ENCODE assay signal across 40 cellular contexts in the genomic region with DNA sequence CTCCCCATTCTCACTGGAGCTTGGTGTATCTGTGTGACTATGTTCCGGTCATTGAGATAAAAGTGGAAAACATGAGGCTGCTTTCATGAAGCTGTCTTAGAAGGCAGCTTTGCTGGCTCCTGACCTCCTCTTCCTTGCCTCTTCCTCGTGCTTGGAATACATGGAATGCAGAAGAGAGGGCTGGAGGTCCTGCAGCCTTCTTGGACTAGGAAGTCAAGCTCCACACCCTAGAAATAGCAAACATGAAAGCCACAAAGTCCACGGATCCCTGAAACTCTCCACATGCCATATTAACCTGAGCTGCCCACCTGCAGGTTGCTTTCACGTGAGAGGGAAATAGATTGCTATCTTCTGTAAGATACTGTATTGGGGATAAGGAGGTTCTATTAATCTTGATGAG. TPM values are rescaled to one million over a fixed set of nuclear protein-coding genes. Genes with fewer than 3 reads are reported as not detected.
"Had no signal": no experiment of that assay in that cellular context is flagged by ENCODE, and none has a peak within 500 bp of the region (broad histone marks: within the 10 kb centered on the region; RNA-seq: fewer than 3 reads in every experiment).

No MANE protein-coding gene starts in this region.

- H3K27ac Mint-ChIP-seq: activated B cell treated with CpG ODN at 0.5 μM for 24 hours; activated CD8-positive, alpha-beta T cell treated with anti-CD3 and anti-CD28 coated beads for 36 hours; activated naive CD4-positive, alpha-beta T cell treated with anti-CD3 and anti-CD28 coated beads for 36 hours; activated naive CD4-positive, alpha-beta T cell treated with anti-CD3 and anti-CD28 coated beads, Interleukin-2, amount 50 U/mL, for 24 hours; activated naive CD8-positive, alpha-beta T cell treated with anti-CD3 and anti-CD28 coated beads for 36 hours; activated naive CD8-positive, alpha-beta T cell treated with anti-CD3 and anti-CD28 coated beads, Interleukin-2, amount 50 U/mL, for 24 hours; activated T-helper 1 cell treated with anti-CD3 and anti-CD28 coated beads, Interleukin-12 subunit alpha, Interleukin-12 subunit beta, Interleukin-2, Interleukin-4 antibody, amounts not matched to agents 30 ng/mL and 10 ng/mL and 1 ng/mL, durations not matched to agents 14 hours and 24 hours and 36 hours; activated T-helper 2 cell treated with anti-CD3 and anti-CD28 coated beads, Interferon-gamma antibody, Interleukin-2, Interleukin-4, amounts not matched to agents 10 μg/mL and 5 μg/mL and 100 μg/mL, durations not matched to agents 14 hours and 24 hours and 36 hours; brain; dendritic cell treated with granulocyte-macrophage colony-stimulating factor and Interleukin-4, amounts not matched to agents 40 ng/mL and 50 ng/mL, for 4 days; effector memory CD8-positive, alpha-beta T cell; T-helper 17 cell; T-helper 2 cell treated with Interferon-gamma antibody and Interleukin-4, amounts not matched to agents 5 μg/mL and 100 μg/mL, for 36 hours had no signal

- H3K36me3 Mint-ChIP-seq: activated naive CD4-positive, alpha-beta T cell treated with anti-CD3 and anti-CD28 coated beads, Interleukin-2, amount 50 U/mL, for 24 hours; activated naive CD8-positive, alpha-beta T cell treated with anti-CD3 and anti-CD28 coated beads for 36 hours; brain had no signal

- H3K4me1 Mint-ChIP-seq: activated B cell treated with CpG ODN at 0.5 μM for 24 hours; activated naive CD4-positive, alpha-beta T cell treated with anti-CD3 and anti-CD28 coated beads, Interleukin-2, amount 50 U/mL, for 24 hours; activated naive CD8-positive, alpha-beta T cell treated with anti-CD3 and anti-CD28 coated beads, Interleukin-2, amount 50 U/mL, for 24 hours; central memory CD8-positive, alpha-beta T cell; T-helper 17 cell had no signal

- H3K9me3 ChIP-seq: adrenal gland, ascending aorta, gastrocnemius medialis had no signal

- ATAC-seq: activated CD4-positive, CD25-positive, alpha-beta regulatory T cell treated with anti-CD3 and anti-CD28 coated beads, Interleukin-2, amount 50 U/mL, for 24 hours; activated CD8-positive, alpha-beta T cell treated with anti-CD3 and anti-CD28 coated beads for 36 hours; activated naive CD8-positive, alpha-beta T cell treated with anti-CD3 and anti-CD28 coated beads, Interleukin-2, amount 50 U/mL, for 24 hours; effector memory CD8-positive, alpha-beta T cell; esophagus mucosa; foreskin keratinocyte; gastrocnemius medialis; heart left ventricle; T-helper 17 cell had no signal

- H3K4me1 ChIP-seq: adrenal gland, ascending aorta, gastrocnemius medialis, heart left ventricle had no signal

- H3K27me3 Mint-ChIP-seq: activated B cell treated with CpG ODN at 0.5 μM for 24 hours; central memory CD8-positive, alpha-beta T cell; dendritic cell treated with granulocyte-macrophage colony-stimulating factor and Interleukin-4, amounts not matched to agents 40 ng/mL and 50 ng/mL, for 4 days; effector memory CD8-positive, alpha-beta T cell; T-helper 17 cell had no signal

- H3K36me3 ChIP-seq: adrenal gland, ascending aorta, gastrocnemius medialis, heart left ventricle, WERI-Rb-1 had no signal

- H3K27me3 ChIP-seq: adrenal gland, ascending aorta, foreskin keratinocyte, gastrocnemius medialis had no signal

- H3K9me3 Mint-ChIP-seq: activated naive CD4-positive, alpha-beta T cell treated with anti-CD3 and anti-CD28 coated beads for 36 hours had no signal

- H3K27ac ChIP-seq: adrenal gland, ascending aorta, coronary artery, dorsolateral prefrontal cortex, epithelial cell of prostate, gastrocnemius medialis, heart left ventricle, WERI-Rb-1 had no signal

- H3K4me3 ChIP-seq: adrenal gland, ascending aorta, coronary artery, dorsolateral prefrontal cortex, gastrocnemius medialis, heart left ventricle had no signal

- DNase-seq: activated B cell treated with CpG ODN at 0.5 μM for 24 hours; activated CD4-positive, alpha-beta T cell treated with anti-CD3 and anti-CD28 coated beads for 48 hours; activated CD4-positive, alpha-beta T cell treated with anti-CD3 and anti-CD28 coated beads, Interleukin-2, amount 50 U/mL, for 1 hour; activated CD4-positive, alpha-beta T cell treated with anti-CD3 and anti-CD28 coated beads, Interleukin-2, amount 50 U/mL, for 48 hours; activated CD8-positive, alpha-beta memory T cell treated with anti-CD3 and anti-CD28 coated beads for 24 hours; activated CD8-positive, alpha-beta T cell treated with anti-CD3 and anti-CD28 coated beads for 36 hours; activated effector memory CD4-positive, alpha-beta T cell treated with anti-CD3 and anti-CD28 coated beads, Interleukin-2, amount 50 U/mL, for 16 hours; activated naive CD4-positive, alpha-beta T cell treated with anti-CD3 and anti-CD28 coated beads for 36 hours; activated naive CD8-positive, alpha-beta T cell treated with anti-CD3 and anti-CD28 coated beads for 36 hours; activated naive CD8-positive, alpha-beta T cell treated with anti-CD3 and anti-CD28 coated beads, Interleukin-2, amount 50 U/mL, for 24 hours; activated T-cell treated with anti-CD3 and anti-CD28 coated beads, Interleukin-2, amount 50 U/mL, for 48 hours; adrenal gland; amygdala; dorsolateral prefrontal cortex; effector CD4-positive, alpha-beta T cell; effector memory CD8-positive, alpha-beta T cell; foreskin keratinocyte; gastrocnemius medialis; glutamatergic neuron; heart left ventricle; T-helper 1 cell; T-helper 17 cell; T1000; WERI-Rb-1 had no signal

- FAIRE-seq: bronchial epithelial cell, endometrium, endothelial cell of umbilical vein had no signal

- H3K4me3 Mint-ChIP-seq: activated B cell treated with CpG ODN at 0.5 μM for 24 hours; activated CD8-positive, alpha-beta T cell treated with anti-CD3 and anti-CD28 coated beads for 36 hours; activated naive CD4-positive, alpha-beta T cell treated with anti-CD3 and anti-CD28 coated beads for 36 hours; activated naive CD4-positive, alpha-beta T cell treated with anti-CD3 and anti-CD28 coated beads, Interleukin-2, amount 50 U/mL, for 24 hours; activated naive CD8-positive, alpha-beta T cell treated with anti-CD3 and anti-CD28 coated beads for 36 hours; activated naive CD8-positive, alpha-beta T cell treated with anti-CD3 and anti-CD28 coated beads, Interleukin-2, amount 50 U/mL, for 24 hours; activated T-helper 1 cell treated with anti-CD3 and anti-CD28 coated beads, Interleukin-12 subunit alpha, Interleukin-12 subunit beta, Interleukin-2, Interleukin-4 antibody, amounts not matched to agents 30 ng/mL and 10 ng/mL and 1 ng/mL, durations not matched to agents 14 hours and 24 hours and 36 hours; brain; central memory CD8-positive, alpha-beta T cell; dendritic cell treated with granulocyte-macrophage colony-stimulating factor and Interleukin-4, amounts not matched to agents 40 ng/mL and 50 ng/mL, for 4 days; effector memory CD8-positive, alpha-beta T cell; T-helper 17 cell; T-helper 2 cell treated with Interferon-gamma antibody and Interleukin-4, amounts not matched to agents 5 μg/mL and 100 μg/mL, for 36 hours had no signal

RNA-seq across cellular contexts. Expression of a gene that starts 51.0 kb away (rescaled TPM):
- total RNA-seq: activated B cell treated with CpG ODN at 0.5 μM for 24 hours; activated CD8-positive, alpha-beta T cell treated with anti-CD3 and anti-CD28 coated beads for 36 hours; activated naive CD4-positive, alpha-beta T cell treated with anti-CD3 and anti-CD28 coated beads for 36 hours; activated naive CD8-positive, alpha-beta T cell treated with anti-CD3 and anti-CD28 coated beads for 36 hours; activated T-helper 1 cell treated with anti-CD3 and anti-CD28 coated beads, Interleukin-12 subunit alpha, Interleukin-12 subunit beta, Interleukin-2, Interleukin-4 antibody, amounts not matched to agents 30 ng/mL and 10 ng/mL and 1 ng/mL, durations not matched to agents 14 hours and 24 hours and 36 hours; activated T-helper 2 cell treated with anti-CD3 and anti-CD28 coated beads, Interferon-gamma antibody, Interleukin-2, Interleukin-4, amounts not matched to agents 10 μg/mL and 5 μg/mL and 100 μg/mL, durations not matched to agents 14 hours and 24 hours and 36 hours; cardiac septum; endothelial cell of umbilical vein; T-helper 17 cell had no signal
- polyA plus RNA-seq: endothelial cell of umbilical vein had no signal
